Comparison of ENCODE assay signal across 12 cellular contexts in genomic region chr4:25908491-25908901, GRCh38. TPM values are rescaled to one million over a fixed set of nuclear protein-coding genes. Genes with fewer than 3 reads are reported as not detected.
DNase-seq lines count a peak whose midpoint lies in the region; ATAC-seq and TF ChIP-seq lines count a peak whose summit lies in the region.
"Had no signal": no experiment of that assay in that cellular context is flagged by ENCODE, and none has a peak within 500 bp of the region (broad histone marks: within the 10 kb centered on the region; RNA-seq: fewer than 3 reads in every experiment).

No MANE protein-coding gene starts in this region.

- peaks cover 9% of the 10 kb centered on the region for H3K4me1 Mint-ChIP-seq in nephron progenitor cell

- H3K4me3 ChIP-seq in IMR-90 (ENCODE audit: insufficient read depth, low read depth, low read length): no peak overlapping the region

- intact Hi-C loops in IMR-90 (cut with micrococcal nuclease): no loop called here

- peaks cover 14% of the 10 kb centered on the region for H3K9me3 Mint-ChIP-seq in nephron progenitor cell
- H3K9me3 Mint-ChIP-seq: activated CD4-positive, alpha-beta T cell treated with anti-CD3 and anti-CD28 coated beads, Interleukin-2, amount 10 ng/mL, durations not matched to agents 24 days and 14 days had no signal

- in situ Hi-C loops in IMR-90 (cut with MboI; ENCODE audit: low sequenced_read_pairs): no loop called here

- H3K27me3 ChIP-seq in IMR-90 (ENCODE audit: control insufficient read depth, insufficient read depth, low read length): no peaks in the 10 kb centered on the region

- TF ChIP-seq RAD21 in IMR-90 (IDR thresholded peaks at IDR 0.05; ENCODE audit: low read length): no peak

- H3K36me3 ChIP-seq in IMR-90 (ENCODE audit: control insufficient read depth, insufficient read depth, low read length): no peaks in the 10 kb centered on the region

- no peak for TF ChIP-seq POLR2A in IMR-90 (IDR thresholded peaks at IDR 0.05; ENCODE audit: low read depth, low read length)

- peak overlapping the region; percentile 83 for H2AK5ac ChIP-seq in IMR-90 (ENCODE audit: low read depth, low read length)

- H4K8ac ChIP-seq in IMR-90 (ENCODE audit: low read depth in 2 of 2, low read length in 2 of 2): peak overlapping the region in 1 of 2 experiments; percentile 53; a peak in 1 of 4 replicates

- CTCF ChIA-PET in IMR-90 (lab: Yijun Ruan, JAX): interaction anchor here (0.7 kb wide), 1 partner anchor 9 kb away, joined by 3 read pairs; no protein-coding TSS in a partner anchor

- H3K27ac ChIP-seq in IMR-90 (ENCODE audit: insufficient read depth, low read length): peak overlapping the region; percentile 18; the same call in 1 of the 2 replicates

- peak overlapping the region; percentile 14; the same call in 1 of the 2 replicates for H2BK20ac ChIP-seq in IMR-90 (ENCODE audit: low read depth, low read length)

- H3K14ac ChIP-seq in IMR-90 (replicated peaks; ENCODE audit: low read depth, low read length): no peak overlapping the region; the same call in 1 of the 2 replicates

- BruUV-seq in IMR-90 (replicated peaks; lab: Mats Ljungman, UMichigan): no TSS peak

- DNase-seq in AG20443 (ENCODE audit: low spot score) (peak; percentile 95), IMR-90 (peak; percentile 99), astrocyte of the hippocampus (ENCODE audit: low read depth, low spot score) (peak; percentile 87), kidney glomerular epithelial cell (lab: John Stamatoyannopoulos, UW) (peak; percentile 90), nephron progenitor cell (no peak), NCI-H1092 (lab: John Stamatoyannopoulos, UW) (no peak), KG1 (lab: John Stamatoyannopoulos, UW) (no peak)
- DNase-seq: activated CD4-positive, alpha-beta T cell treated with anti-CD3 and anti-CD28 coated beads, Interleukin-2, amount 10 ng/mL, durations not matched to agents 24 days and 14 days; aorta had no signal

- 0% methylated on average over 2 of the region's 5 CpGs; no CpG with 5 or more reads in 1 of the 2 experiments for WGBS in IMR-90 (ENCODE audit: extremely low coverage in 2 of 2, insufficient read length in 1 of 2), 2 experiments

- 0 out of 4 replicates have a peak, but pooled peaks cover 0 to 5% of the 10 kb centered on the region in 2 experiments for H3K79me1 ChIP-seq in IMR-90 (ENCODE audit: low read depth in 1 of 2, low read length in 2 of 2)

- H3K56ac ChIP-seq in IMR-90 (ENCODE audit: extremely low read depth, insufficient read depth, low read length): no peak overlapping the region

- H2BK5ac ChIP-seq in IMR-90 (ENCODE audit: low read depth, low read length, poor library complexity, severe bottlenecking): no peak overlapping the region

- H2AK9ac ChIP-seq in IMR-90 (replicated peaks; ENCODE audit: low read depth, low read length, poor library complexity): no peak overlapping the region

- H3K4ac ChIP-seq in IMR-90 (ENCODE audit: low read depth, low read length): peak overlapping the region; percentile 19; the same call in 1 of the 2 replicates

- no peaks in the 10 kb centered on the region for H4K20me1 ChIP-seq in IMR-90 (ENCODE audit: insufficient read depth, low read length)

- H2BK15ac ChIP-seq in IMR-90 (ENCODE audit: low read depth, low read length): peak overlapping the region; percentile 27; the same call in 1 of the 3 replicates

- no peak overlapping the region for H3K4me3 Mint-ChIP-seq in nephron progenitor cell
- H3K4me3 Mint-ChIP-seq: activated CD4-positive, alpha-beta T cell treated with anti-CD3 and anti-CD28 coated beads, Interleukin-2, amount 10 ng/mL, durations not matched to agents 24 days and 14 days; stimulated activated naive CD8-positive, alpha-beta T cell treated with anti-CD3 and anti-CD28 coated beads, Interleukin-15, Interleukin-2, amounts not matched to agents 100 ng/mL and 50 ng/mL, for 24 hours had no signal

- no peak overlapping the region for H3K18ac ChIP-seq in IMR-90 (ENCODE audit: low read depth, low read length)

- H3K36me3 Mint-ChIP-seq in nephron progenitor cell (ENCODE audit: low read depth): no peaks in the 10 kb centered on the region

- ATAC-seq in IMR-90 (ENCODE audit: low read depth) (peak; percentile 97), GM19467 (IDR thresholded peaks at IDR 0.05; ENCODE audit: unreplicated experiment) (no peak)
- ATAC-seq: sciatic nerve had no signal

- no peak overlapping the region for H4K5ac ChIP-seq in IMR-90 (ENCODE audit: low read depth, low read length)

- H3K9me3 ChIP-seq in IMR-90 (ENCODE audit: control insufficient read depth, insufficient read depth, low read length): no peaks in the 10 kb centered on the region

- no peak overlapping the region for H3K23ac ChIP-seq in IMR-90 (ENCODE audit: low read depth, low read length)

- no peak overlapping the region for H2AFZ ChIP-seq in IMR-90 (replicated peaks; ENCODE audit: low read length, poor library complexity)

- no peak overlapping the region for H3K27ac Mint-ChIP-seq in nephron progenitor cell
- H3K27ac Mint-ChIP-seq: activated CD4-positive, alpha-beta T cell treated with anti-CD3 and anti-CD28 coated beads, Interleukin-2, amount 10 ng/mL, durations not matched to agents 24 days and 14 days; stimulated activated naive CD8-positive, alpha-beta T cell treated with anti-CD3 and anti-CD28 coated beads, Interleukin-15, Interleukin-2, amounts not matched to agents 100 ng/mL and 50 ng/mL, for 24 hours had no signal

- POLR2A ChIA-PET in IMR-90 (lab: Charles Lee; ENCODE audit: unreplicated experiment): no interaction called here

- no peaks in the 10 kb centered on the region; the same call in 1 of the 2 replicates for H3K9me1 ChIP-seq in IMR-90 (ENCODE audit: insufficient read depth, low read length)

- peaks cover 7% of the 10 kb centered on the region for H3K4me1 ChIP-seq in IMR-90 (ENCODE audit: control insufficient read depth, insufficient read depth, low read length)

- no peak overlapping the region for H3K9ac ChIP-seq in IMR-90 (ENCODE audit: low read depth, low read length)

- TF ChIP-seq CTCF in IMR-90 (conservative IDR thresholded peaks at IDR 0.05; ENCODE audit: low read depth, low read length) (no peak), nephron progenitor cell (IDR thresholded peaks at IDR 0.05) (no peak)

- no peak overlapping the region for H4K91ac ChIP-seq in IMR-90 (ENCODE audit: insufficient read depth, low read depth, low read length)

- 0 out of 2 replicates have a peak overlapping the region, but pooled peaks have one; percentile 2 for H3K4me2 ChIP-seq in IMR-90 (ENCODE audit: low read depth, low read length)

- no peak overlapping the region; the same call in 1 of the 2 replicates for H2BK120ac ChIP-seq in IMR-90 (ENCODE audit: low read depth, low read length)

- H3K27me3 Mint-ChIP-seq in nephron progenitor cell (ENCODE audit: low read depth, poor library complexity): peaks cover 27% of the 10 kb centered on the region

- dilution Hi-C loops in IMR-90 (cut with HindIII; ENCODE audit: low sequenced_read_pairs, unreplicated experiment): no loop called here

TF ChIP-seq in IMR-90, 13 proteins besides CTCF, POLR2A, EP300 and RAD21:
- no peak for TF ChIP-seq CEBPB (IDR thresholded peaks at IDR 0.05; ENCODE audit: low read depth, low read length)
- TF ChIP-seq MXI1 (IDR thresholded peaks at IDR 0.05; ENCODE audit: borderline replicate concordance, low read depth, low read length): no peak
- no peak for TF ChIP-seq CHD1 (IDR thresholded peaks at IDR 0.05; ENCODE audit: low read depth, low read length)
- peak; percentile 90 for TF ChIP-seq FOS (IDR thresholded peaks at IDR 0.05; ENCODE audit: low read depth, low read length)
- no peak; the same call in 1 of the 2 replicates for TF ChIP-seq MAFK (IDR thresholded peaks at IDR 0.05; ENCODE audit: low read depth, low read length)
- no peak for TF ChIP-seq SMC3 (IDR thresholded peaks at IDR 0.05; ENCODE audit: low read depth, low read length)
- TF ChIP-seq NFE2L2 (IDR thresholded peaks at IDR 0.05; ENCODE audit: low read depth, low read length): peak; percentile 47; the same call in 1 of the 2 replicates
- TF ChIP-seq, protein P1, sequence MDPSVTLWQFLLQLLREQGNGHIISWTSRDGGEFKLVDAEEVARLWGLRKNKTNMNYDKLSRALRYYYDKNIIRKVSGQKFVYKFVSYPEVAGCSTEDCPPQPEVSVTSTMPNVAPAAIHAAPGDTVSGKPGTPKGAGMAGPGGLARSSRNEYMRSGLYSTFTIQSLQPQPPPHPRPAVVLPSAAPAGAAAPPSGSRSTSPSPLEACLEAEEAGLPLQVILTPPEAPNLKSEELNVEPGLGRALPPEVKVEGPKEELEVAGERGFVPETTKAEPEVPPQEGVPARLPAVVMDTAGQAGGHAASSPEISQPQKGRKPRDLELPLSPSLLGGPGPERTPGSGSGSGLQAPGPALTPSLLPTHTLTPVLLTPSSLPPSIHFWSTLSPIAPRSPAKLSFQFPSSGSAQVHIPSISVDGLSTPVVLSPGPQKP (IDR thresholded peaks at IDR 0.05; ENCODE audit: borderline replicate concordance, low read depth, low read length): no peak
- no peak for TF ChIP-seq RCOR1 (IDR thresholded peaks at IDR 0.05; ENCODE audit: insufficient replicate concordance, low read length)
- TF ChIP-seq MAZ (IDR thresholded peaks at IDR 0.05; ENCODE audit: borderline replicate concordance, low read depth, low read length): no peak
- TF ChIP-seq BHLHE40 (IDR thresholded peaks at IDR 0.05; ENCODE audit: low read depth, low read length): no peak
- no peak for TF ChIP-seq RFX5 (IDR thresholded peaks at IDR 0.05; ENCODE audit: low read depth, low read length)
- TF ChIP-seq USF2 (IDR thresholded peaks at IDR 0.05; ENCODE audit: low read depth, low read length): no peak

RNA-seq across cellular contexts. Expression of gene SMIM20, which starts 5.5 kb away (rescaled TPM):
- total RNA-seq in IMR-90 (2012; rRNA removed): 13.6 and 24.4 TPM in 2 replicates
- 20.5 and 23.1 TPM in 2 replicates for polyA plus RNA-seq in IMR-90 (2012; rRNA removed)
- 6.7 and 13.7 TPM in 2 replicates for polyA plus RNA-seq in IMR-90 (2012; cell fraction: cytosol; rRNA removed)
- polyA plus RNA-seq in IMR-90 (2012; cell fraction: nucleus; rRNA removed; ENCODE audit: low replicate concordance): 2.5 and 9.9 TPM in 2 replicates

RNA-seq across cellular contexts. Expression of gene SEL1L3, which starts 45.7 kb away (rescaled TPM):
- 31.7 and 43.7 TPM in 2 replicates for total RNA-seq in IMR-90 (2012; rRNA removed)
- polyA plus RNA-seq in IMR-90 (2012; rRNA removed): 13.1 and 16.4 TPM in 2 replicates
- polyA plus RNA-seq in IMR-90 (2012; cell fraction: cytosol; rRNA removed): 5.4 and 6.4 TPM in 2 replicates
- 5.6 and 13.5 TPM in 2 replicates for polyA plus RNA-seq in IMR-90 (2012; cell fraction: nucleus; rRNA removed; ENCODE audit: low replicate concordance)

Comparison
In these comparisons a context has a peak if more than half of its experiments do, and no peak if none do; other contexts are left out.
1. DNase-seq: peak in AG20443 (single experiment), IMR-90 (single experiment), astrocyte of the hippocampus (single experiment) and kidney glomerular epithelial cell (single experiment); none in nephron progenitor cell (single experiment), NCI-H1092 (single experiment) and KG1 (single experiment).